Comparison of ENCODE assay signal across 1 cellular context in genomic region chr17:42413464-42414040, GRCh38.
TF ChIP-seq lines count a peak whose summit lies in the region.

No MANE protein-coding gene starts in this region.

TF ChIP-seq in IMR-90, 13 proteins besides CTCF, POLR2A, EP300 and RAD21 (continued from another document):
- no peak for TF ChIP-seq MAFK (IDR thresholded peaks at IDR 0.05; ENCODE audit: low read depth, low read length)
- TF ChIP-seq MXI1 (IDR thresholded peaks at IDR 0.05; ENCODE audit: borderline replicate concordance, low read depth, low read length), result no peak
- no peak for TF ChIP-seq NFE2L2 (IDR thresholded peaks at IDR 0.05; ENCODE audit: low read depth, low read length)
- TF ChIP-seq BHLHE40 (IDR thresholded peaks at IDR 0.05; ENCODE audit: low read depth, low read length), result no peak
- no peak for TF ChIP-seq MAZ (IDR thresholded peaks at IDR 0.05; ENCODE audit: borderline replicate concordance, low read depth, low read length)
- no peak for TF ChIP-seq SMC3 (IDR thresholded peaks at IDR 0.05; ENCODE audit: low read depth, low read length)
- TF ChIP-seq USF2 (IDR thresholded peaks at IDR 0.05; ENCODE audit: low read depth, low read length), result no peak
- TF ChIP-seq, protein P1, sequence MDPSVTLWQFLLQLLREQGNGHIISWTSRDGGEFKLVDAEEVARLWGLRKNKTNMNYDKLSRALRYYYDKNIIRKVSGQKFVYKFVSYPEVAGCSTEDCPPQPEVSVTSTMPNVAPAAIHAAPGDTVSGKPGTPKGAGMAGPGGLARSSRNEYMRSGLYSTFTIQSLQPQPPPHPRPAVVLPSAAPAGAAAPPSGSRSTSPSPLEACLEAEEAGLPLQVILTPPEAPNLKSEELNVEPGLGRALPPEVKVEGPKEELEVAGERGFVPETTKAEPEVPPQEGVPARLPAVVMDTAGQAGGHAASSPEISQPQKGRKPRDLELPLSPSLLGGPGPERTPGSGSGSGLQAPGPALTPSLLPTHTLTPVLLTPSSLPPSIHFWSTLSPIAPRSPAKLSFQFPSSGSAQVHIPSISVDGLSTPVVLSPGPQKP (IDR thresholded peaks at IDR 0.05; ENCODE audit: borderline replicate concordance, low read depth, low read length), result no peak
- no peak for TF ChIP-seq FOS (IDR thresholded peaks at IDR 0.05; ENCODE audit: low read depth, low read length)
- no peak for TF ChIP-seq RFX5 (IDR thresholded peaks at IDR 0.05; ENCODE audit: low read depth, low read length)
- TF ChIP-seq CEBPB (IDR thresholded peaks at IDR 0.05; ENCODE audit: low read depth, low read length), result no peak
